8 cellular contexts compared by ENCODE assay signal in genomic region chr2:131491469-131491836, GRCh38. TPM values are rescaled to one million over a fixed set of nuclear protein-coding genes. Genes with fewer than 3 reads are reported as not detected.
DNase-seq lines count a peak whose midpoint lies in the region; ATAC-seq and TF ChIP-seq lines count a peak whose summit lies in the region.
"Not testable (repeated sequence)": the region's sequence is repeated elsewhere in the genome, so short reads cannot be mapped to it uniquely, and the experiment has no call there.

No MANE protein-coding gene starts in this region.

- TF ChIP-seq POLR2A in esophagus muscularis mucosa (IDR thresholded peaks at IDR 0.05; ENCODE audit: low read depth) = not testable (repeated sequence)

- H3K9me3 Mint-ChIP-seq in activated naive CD8-positive, alpha-beta T cell treated with anti-CD3 and anti-CD28 coated beads for 36 hours = not testable (repeated sequence)

- peaks cover 51% of the 10 kb centered on the region for H3K36me3 Mint-ChIP-seq in activated naive CD8-positive, alpha-beta T cell treated with anti-CD3 and anti-CD28 coated beads for 36 hours

- WGBS in esophagus muscularis mucosa = 0% methylated on average over 2 of the region's 22 CpGs

- peak overlapping the region; percentile 87 for H3K27ac Mint-ChIP-seq in activated naive CD8-positive, alpha-beta T cell treated with anti-CD3 and anti-CD28 coated beads for 36 hours

- TF ChIP-seq CTCF in esophagus muscularis mucosa (IDR thresholded peaks at IDR 0.05); lower lobe of right lung (IDR thresholded peaks at IDR 0.05): not testable (repeated sequence)

- H3K4me1 Mint-ChIP-seq in activated naive CD8-positive, alpha-beta T cell treated with anti-CD3 and anti-CD28 coated beads for 36 hours = peaks cover 18% of the 10 kb centered on the region

- H3K4me3 ChIP-seq in BLaER1 treated with 17β-estradiol and CSF1 and Interleukin-3, amounts not matched to agents 10 nM and 100 nM = peak overlapping the region; percentile 84 to 96 (median 90)
- H3K4me3 ChIP-seq in esophagus muscularis mucosa = peak overlapping the region; percentile 88 to 93 (median 90)
- peak overlapping the region; percentile 78 for H3K4me3 ChIP-seq in lower lobe of right lung
- H3K4me3 ChIP-seq in skeletal muscle tissue (ENCODE audit: low read length in 3 of 3) = peak overlapping the region; percentile 45 to 62 (median 58)

- H3K36me3 ChIP-seq in BLaER1 treated with 17β-estradiol and CSF1 and Interleukin-3, amounts not matched to agents 10 nM and 100 nM = peaks cover 0 to 38% (median 6%) of the 10 kb centered on the region in 11 experiments; a peak in 9 of 22 replicates
- H3K36me3 ChIP-seq in esophagus muscularis mucosa; lower lobe of right lung; skeletal muscle tissue (ENCODE audit: control insufficient read depth in 3 of 3, insufficient read depth in 3 of 3, low read length in 3 of 3): not testable (repeated sequence)

- peak overlapping the region; percentile 35 to 90 (median 87); a peak in 21 of 22 replicates for H3K27ac ChIP-seq in BLaER1 treated with 17β-estradiol and CSF1 and Interleukin-3, amounts not matched to agents 10 nM and 100 nM
- H3K27ac ChIP-seq in esophagus muscularis mucosa (replicated peaks in 1 of 4); lower lobe of right lung; skeletal muscle tissue (ENCODE audit: low read depth, low read length): not testable (repeated sequence)

- not testable (repeated sequence) for TF ChIP-seq EP300 in esophagus muscularis mucosa (IDR thresholded peaks at IDR 0.05)

- intact Hi-C loops in esophagus muscularis mucosa (cut with DNase I) = loop anchor here (5.0 to 10.0 kb wide), 2 partner anchors 79 to 183 kb away; no protein-coding TSS in a partner anchor
- intact Hi-C loops in lower lobe of right lung (cut with DNase I) = not testable (repeated sequence)

- H3K4me3 Mint-ChIP-seq in activated naive CD8-positive, alpha-beta T cell treated with anti-CD3 and anti-CD28 coated beads for 36 hours = peak overlapping the region; percentile 91

- DNase-seq in HT-29 (ENCODE audit: low spot score) (peak; percentile 4), RPMI8226 (peak; percentile 21)
- DNase-seq in activated naive CD8-positive, alpha-beta T cell treated with anti-CD3 and anti-CD28 coated beads for 36 hours; esophagus muscularis mucosa (ENCODE audit: extremely low spot score); lower lobe of right lung: not testable (repeated sequence)

- H3K4me2 ChIP-seq in BLaER1 treated with 17β-estradiol and CSF1 and Interleukin-3, amounts not matched to agents 10 nM and 100 nM = peak overlapping the region; percentile 83 to 99 (median 98)

- peaks cover 24 to 79% (median 61%) of the 10 kb centered on the region in 11 experiments; a peak in 20 of 22 replicates for H4K20me1 ChIP-seq in BLaER1 treated with 17β-estradiol and CSF1 and Interleukin-3, amounts not matched to agents 10 nM and 100 nM

- not testable (repeated sequence) for H3K27me3 ChIP-seq in BLaER1 treated with 17β-estradiol and CSF1 and Interleukin-3, amounts not matched to agents 10 nM and 100 nM; esophagus muscularis mucosa; lower lobe of right lung (ENCODE audit: low read depth); skeletal muscle tissue (ENCODE audit: control insufficient read depth in 3 of 3, insufficient read depth in 3 of 3, low read length in 3 of 3)

- not testable (repeated sequence) for H3K9me3 ChIP-seq in BLaER1 treated with 17β-estradiol and CSF1 and Interleukin-3, amounts not matched to agents 10 nM and 100 nM (replicated peaks in 1 of 11); esophagus muscularis mucosa; lower lobe of right lung; skeletal muscle tissue (ENCODE audit: control insufficient read depth in 3 of 3, low read length in 3 of 3)

- peak; percentile 3 for ATAC-seq in GM21447 (IDR thresholded peaks at IDR 0.05; ENCODE audit: unreplicated experiment)
- peak; percentile 13 to 43 for ATAC-seq in lower lobe of right lung

- H3K9ac ChIP-seq in BLaER1 treated with 17β-estradiol and CSF1 and Interleukin-3, amounts not matched to agents 10 nM and 100 nM = peak overlapping the region; percentile 81 to 95 (median 91)
- peak overlapping the region; percentile 20 to 53 (median 50) for H3K9ac ChIP-seq in skeletal muscle tissue (ENCODE audit: low read depth in 1 of 3, low read length in 3 of 3)

- not testable (repeated sequence) for H3K27me3 Mint-ChIP-seq in activated naive CD8-positive, alpha-beta T cell treated with anti-CD3 and anti-CD28 coated beads for 36 hours

- H3K4me1 ChIP-seq in BLaER1 treated with 17β-estradiol and CSF1 and Interleukin-3, amounts not matched to agents 10 nM and 100 nM = peaks cover 40 to 65% (median 60%) of the 10 kb centered on the region in 10 experiments
- peaks cover 23 to 39% (median 33%) of the 10 kb centered on the region in 4 donors for H3K4me1 ChIP-seq in esophagus muscularis mucosa
- H3K4me1 ChIP-seq in lower lobe of right lung = peaks cover 23% of the 10 kb centered on the region
- H3K4me1 ChIP-seq in skeletal muscle tissue (ENCODE audit: control insufficient read depth in 3 of 3, insufficient read depth in 3 of 3, low read length in 3 of 3) = peaks cover 7 to 20% (median 13%) of the 10 kb centered on the region in 3 donors

RNA-seq across cellular contexts. Expression of gene MZT2A, which starts 0.7 kb away (rescaled TPM):
- 324 and 390 TPM in 2 replicates for total RNA-seq in HT-29 (2014; rRNA removed; shearing (Covaris generic))
- total RNA-seq in activated naive CD8-positive, alpha-beta T cell treated with anti-CD3 and anti-CD28 coated beads for 36 hours = 100 to 1,000 TPM; 191 to 205 TPM
- total RNA-seq in esophagus muscularis mucosa = 100 to 1,000 TPM in 1 of 4 donors, 10 to 100 TPM in 3; 74.8 to 107 (median 88.9) TPM
- 49.9 TPM for total RNA-seq in lower lobe of right lung
- total RNA-seq in skeletal muscle tissue = 27.7 TPM

RNA-seq across cellular contexts. Expression of gene TUBA3D, which starts 15.5 kb away (rescaled TPM):
- not detected in 2 replicates for total RNA-seq in HT-29 (2014; rRNA removed; shearing (Covaris generic))
- total RNA-seq in activated naive CD8-positive, alpha-beta T cell treated with anti-CD3 and anti-CD28 coated beads for 36 hours = not detected
- not detected for total RNA-seq in esophagus muscularis mucosa
- total RNA-seq in lower lobe of right lung = not detected
- total RNA-seq in skeletal muscle tissue = 1.0 TPM

RNA-seq across cellular contexts. Expression of gene CCDC74A, which starts 36.2 kb away (rescaled TPM):
- 5.4 and 5.6 TPM in 2 replicates for total RNA-seq in HT-29 (2014; rRNA removed; shearing (Covaris generic))
- 1 to 10 TPM; 7.1 to 8.2 TPM for total RNA-seq in activated naive CD8-positive, alpha-beta T cell treated with anti-CD3 and anti-CD28 coated beads for 36 hours
- 1 to 10 TPM; 4.2 to 8.5 (median 7.2) TPM for total RNA-seq in esophagus muscularis mucosa
- 4.9 TPM for total RNA-seq in lower lobe of right lung
- total RNA-seq in skeletal muscle tissue = 1.0 TPM
